In the genomic region with DNA sequence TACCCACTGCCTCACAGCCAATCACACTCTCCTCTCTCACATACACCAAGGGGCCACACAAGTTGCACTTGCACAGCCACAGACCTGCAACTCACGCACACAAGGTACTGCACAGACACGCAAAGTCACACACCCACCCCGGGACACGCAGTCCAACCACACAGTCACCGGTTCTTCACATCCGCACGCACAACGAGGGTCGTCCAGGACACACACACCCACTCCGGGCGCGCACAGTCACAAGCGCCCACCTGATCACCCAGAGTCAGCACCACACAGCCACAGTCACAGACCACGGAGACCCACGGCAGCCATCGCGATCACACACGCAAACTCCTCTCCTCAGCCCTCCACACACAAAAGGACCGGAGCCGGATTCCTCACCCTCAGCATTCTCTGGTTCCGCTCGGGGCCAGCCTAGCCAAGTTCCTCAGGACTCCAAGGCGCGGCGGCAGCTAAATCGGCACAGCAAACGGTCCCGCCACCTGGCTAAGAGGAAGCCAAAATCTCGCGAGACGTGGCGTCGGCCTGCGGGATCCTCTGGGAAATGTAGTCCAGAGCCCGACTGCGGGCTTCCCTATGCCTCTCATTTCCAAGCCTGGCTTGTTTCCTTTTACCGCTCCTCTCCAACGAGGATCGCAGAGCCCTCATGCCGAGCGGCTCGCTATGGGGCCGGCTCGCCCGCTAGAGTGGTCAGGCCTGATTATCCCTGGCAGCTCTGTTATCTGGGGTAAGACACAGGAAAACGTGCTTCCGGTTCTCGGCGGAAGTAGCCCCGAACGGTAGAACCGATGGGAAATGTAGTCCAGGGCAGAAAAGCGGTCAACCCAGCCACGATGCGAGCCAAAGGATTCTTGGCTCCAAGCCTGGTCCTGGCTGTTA, we compare ENCODE assay signal across 8 cellular contexts. TPM values are rescaled to one million over a fixed set of nuclear protein-coding genes. Genes with fewer than 3 reads are reported as not detected.
DNase-seq lines count a peak whose midpoint lies in the region; ATAC-seq and TF ChIP-seq lines count a peak whose summit lies in the region.

A gene (minus strand): TSS at position 467 of the 882 bp plus-strand sequence. CDS start 10,201 bp downstream, outside the sequence.

- H3F3A ChIP-seq in neural cell (ENCODE audit: insufficient read depth, low read length, poor library complexity, severe bottlenecking): no peaks in the 10 kb centered on the region

- H3K79me2 ChIP-seq in DND-41 (ENCODE audit: insufficient read depth, low read length) (peaks cover 64% of the 10 kb centered on the region), Karpas-422 (ENCODE audit: low read length) (peaks cover 35% of the 10 kb centered on the region), neural cell (replicated peaks; ENCODE audit: insufficient read depth, low read length) (no peaks in the 10 kb centered on the region)

- H2AFZ ChIP-seq in DND-41 (ENCODE audit: low read depth, low read length): peak within 1 kb of the TSS; percentile 93
- peak within 1 kb of the TSS; percentile 89 for H2AFZ ChIP-seq in Karpas-422 (ENCODE audit: low read length)
- H2AFZ ChIP-seq in neural cell (ENCODE audit: low read depth, low read length): peak within 1 kb of the TSS; percentile 94

- H3K4me3 Mint-ChIP-seq in stimulated activated naive CD8-positive, alpha-beta T cell treated with anti-CD3 and anti-CD28 coated beads, Interleukin-15, amount 100 ng/mL, for 72 hours: peak within 1 kb of the TSS; percentile 91 to 95

- TF ChIP-seq CTCF in DND-41 (IDR thresholded peaks at IDR 0.05; ENCODE audit: borderline replicate concordance, extremely low read depth, low read length, poor library complexity, severe bottlenecking) (no peak), fibroblast of villous mesenchyme (IDR thresholded peaks at IDR 0.05; ENCODE audit: insufficient read depth, low read depth, low read length) (no peak), neural cell (IDR thresholded peaks at IDR 0.05; ENCODE audit: poor library complexity, severe bottlenecking) (no peak)

- H3K4me1 Mint-ChIP-seq in stimulated activated naive CD8-positive, alpha-beta T cell treated with anti-CD3 and anti-CD28 coated beads, Interleukin-15, amount 100 ng/mL, for 72 hours: peaks cover 18% of the 10 kb centered on the region

- peaks cover 33% of the 10 kb centered on the region for H3K9me3 ChIP-seq in DND-41 (ENCODE audit: insufficient read depth, low read length, severe bottlenecking)
- H3K9me3 ChIP-seq in Karpas-422 (ENCODE audit: low read length): peaks cover 18% of the 10 kb centered on the region
- peaks cover 9% of the 10 kb centered on the region for H3K9me3 ChIP-seq in neural cell (ENCODE audit: low read length)

- H3K4me3 ChIP-seq in DND-41 (ENCODE audit: low read depth in 1 of 2, low read length in 2 of 2): peak within 1 kb of the TSS; percentile 42 to 78
- peak within 1 kb of the TSS; percentile 89 for H3K4me3 ChIP-seq in Karpas-422 (ENCODE audit: low read length)
- peak within 1 kb of the TSS; percentile 95 for H3K4me3 ChIP-seq in fibroblast of villous mesenchyme (ENCODE audit: low read depth, low read length)
- peak within 1 kb of the TSS; percentile 95 for H3K4me3 ChIP-seq in neural cell (ENCODE audit: low read length)

- H4K20me1 ChIP-seq in DND-41 (ENCODE audit: insufficient read depth, low read length) (no peaks in the 10 kb centered on the region), Karpas-422 (ENCODE audit: insufficient read depth, low read depth, low read length) (no peaks in the 10 kb centered on the region), neural cell (ENCODE audit: insufficient read depth) (no peaks in the 10 kb centered on the region)

- peaks cover 15 to 16% of the 10 kb centered on the region in 2 donors for H3K9me3 Mint-ChIP-seq in stimulated activated naive CD8-positive, alpha-beta T cell treated with anti-CD3 and anti-CD28 coated beads, Interleukin-15, amount 100 ng/mL, for 72 hours

- H3K9me2 ChIP-seq in Karpas-422 (replicated peaks; ENCODE audit: insufficient read depth, low read length) (no peaks in the 10 kb centered on the region), neural cell (ENCODE audit: insufficient read depth, low read length) (no peaks in the 10 kb centered on the region)

- peak; percentile 95 for DNase-seq in DND-41
- DNase-seq in Karpas-422: peak; percentile 98
- peak; percentile 94 for DNase-seq in RPMI8226
- peak; percentile 97 for DNase-seq in activated effector memory CD4-positive, alpha-beta T cell treated with anti-CD3 and anti-CD28 coated beads, Interleukin-2, amount 50 U/mL, for 16 hours
- peak; percentile 95 for DNase-seq in fibroblast of villous mesenchyme (ENCODE audit: low read depth)
- peak; percentile 93 to 94 for DNase-seq in stimulated activated naive CD8-positive, alpha-beta T cell treated with anti-CD3 and anti-CD28 coated beads, Interleukin-15, amount 100 ng/mL, for 72 hours

- no peak for TF ChIP-seq RAD21 in neural cell (conservative IDR thresholded peaks at IDR 0.05)

- H3K27me3 Mint-ChIP-seq in stimulated activated naive CD8-positive, alpha-beta T cell treated with anti-CD3 and anti-CD28 coated beads, Interleukin-15, amount 100 ng/mL, for 72 hours: no peaks in the 10 kb centered on the region

- peak within 1 kb of the TSS; percentile 93 to 98 for H3K27ac Mint-ChIP-seq in stimulated activated naive CD8-positive, alpha-beta T cell treated with anti-CD3 and anti-CD28 coated beads, Interleukin-15, amount 100 ng/mL, for 72 hours

- H3K36me3 ChIP-seq in DND-41 (ENCODE audit: insufficient read depth, low read length) (peaks cover 47% of the 10 kb centered on the region), Karpas-422 (ENCODE audit: insufficient read depth, low read length) (peaks cover 11% of the 10 kb centered on the region), neural cell (ENCODE audit: insufficient read depth, low read length) (no peaks in the 10 kb centered on the region)

- peak; percentile 19 for TF ChIP-seq EP300 in neural cell (conservative IDR thresholded peaks at IDR 0.05; ENCODE audit: poor library complexity, severe bottlenecking)

- H3K9ac ChIP-seq in DND-41 (ENCODE audit: low read depth, low read length) (peak within 1 kb of the TSS; percentile 68), Karpas-422 (ENCODE audit: low read length) (peak within 1 kb of the TSS; percentile 87), neural cell (ENCODE audit: low read length) (peak within 1 kb of the TSS; percentile 69)

- peaks cover 22% of the 10 kb centered on the region for H3K4me1 ChIP-seq in DND-41 (ENCODE audit: insufficient read depth, low read length)
- H3K4me1 ChIP-seq in Karpas-422 (ENCODE audit: low read length): peaks cover 8% of the 10 kb centered on the region; the same call in 1 of the 2 replicates

- H3K27ac ChIP-seq in DND-41 (ENCODE audit: low read length) (peak within 1 kb of the TSS; percentile 84), Karpas-422 (ENCODE audit: low read length) (peak within 1 kb of the TSS; percentile 31; the same call in 1 of the 2 replicates), neural cell (ENCODE audit: low read length) (peak within 1 kb of the TSS; percentile 56)

- ATAC-seq in DND-41 (ENCODE audit: insufficient read depth, low read depth) (peak; percentile 90), GM21825 (IDR thresholded peaks at IDR 0.05; ENCODE audit: unreplicated experiment) (peak; percentile 88)
- ATAC-seq in stimulated activated naive CD8-positive, alpha-beta T cell treated with anti-CD3 and anti-CD28 coated beads, Interleukin-15, amount 100 ng/mL, for 72 hours: peak; percentile 93

- H3K27me3 ChIP-seq in DND-41 (ENCODE audit: insufficient read depth, low read length, poor library complexity) (no peaks in the 10 kb centered on the region), Karpas-422 (ENCODE audit: low read length) (no peaks in the 10 kb centered on the region), neural cell (ENCODE audit: insufficient read depth, low read depth, low read length) (no peaks in the 10 kb centered on the region)

- H3K4me2 ChIP-seq in DND-41 (ENCODE audit: insufficient read depth, low read length) (peak within 1 kb of the TSS; percentile 86), Karpas-422 (ENCODE audit: low read depth, low read length, poor library complexity, severe bottlenecking) (peak within 1 kb of the TSS; percentile 71), neural cell (ENCODE audit: low read length) (peak within 1 kb of the TSS; percentile 96)

TF ChIP-seq in neural cell, 6 proteins besides CTCF, POLR2A, EP300 and RAD21:
- peak; percentile 100 for TF ChIP-seq MXI1 (conservative IDR thresholded peaks at IDR 0.05; ENCODE audit: poor library complexity, severe bottlenecking)
- TF ChIP-seq SMC3 (conservative IDR thresholded peaks at IDR 0.05; ENCODE audit: poor library complexity): peak; percentile 38
- TF ChIP-seq, protein P1, sequence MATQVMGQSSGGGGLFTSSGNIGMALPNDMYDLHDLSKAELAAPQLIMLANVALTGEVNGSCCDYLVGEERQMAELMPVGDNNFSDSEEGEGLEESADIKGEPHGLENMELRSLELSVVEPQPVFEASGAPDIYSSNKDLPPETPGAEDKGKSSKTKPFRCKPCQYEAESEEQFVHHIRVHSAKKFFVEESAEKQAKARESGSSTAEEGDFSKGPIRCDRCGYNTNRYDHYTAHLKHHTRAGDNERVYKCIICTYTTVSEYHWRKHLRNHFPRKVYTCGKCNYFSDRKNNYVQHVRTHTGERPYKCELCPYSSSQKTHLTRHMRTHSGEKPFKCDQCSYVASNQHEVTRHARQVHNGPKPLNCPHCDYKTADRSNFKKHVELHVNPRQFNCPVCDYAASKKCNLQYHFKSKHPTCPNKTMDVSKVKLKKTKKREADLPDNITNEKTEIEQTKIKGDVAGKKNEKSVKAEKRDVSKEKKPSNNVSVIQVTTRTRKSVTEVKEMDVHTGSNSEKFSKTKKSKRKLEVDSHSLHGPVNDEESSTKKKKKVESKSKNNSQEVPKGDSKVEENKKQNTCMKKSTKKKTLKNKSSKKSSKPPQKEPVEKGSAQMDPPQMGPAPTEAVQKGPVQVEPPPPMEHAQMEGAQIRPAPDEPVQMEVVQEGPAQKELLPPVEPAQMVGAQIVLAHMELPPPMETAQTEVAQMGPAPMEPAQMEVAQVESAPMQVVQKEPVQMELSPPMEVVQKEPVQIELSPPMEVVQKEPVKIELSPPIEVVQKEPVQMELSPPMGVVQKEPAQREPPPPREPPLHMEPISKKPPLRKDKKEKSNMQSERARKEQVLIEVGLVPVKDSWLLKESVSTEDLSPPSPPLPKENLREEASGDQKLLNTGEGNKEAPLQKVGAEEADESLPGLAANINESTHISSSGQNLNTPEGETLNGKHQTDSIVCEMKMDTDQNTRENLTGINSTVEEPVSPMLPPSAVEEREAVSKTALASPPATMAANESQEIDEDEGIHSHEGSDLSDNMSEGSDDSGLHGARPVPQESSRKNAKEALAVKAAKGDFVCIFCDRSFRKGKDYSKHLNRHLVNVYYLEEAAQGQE (IDR thresholded peaks at IDR 0.05; ENCODE audit: borderline replicate concordance): no peak

RNA-seq across cellular contexts. Expression of the gene that starts here (rescaled TPM):
- 0.97 and 2.7 TPM in 2 replicates for total RNA-seq in Karpas-422 (2014; rRNA removed; shearing (Covaris generic); ENCODE audit: low replicate concordance)
- total RNA-seq in fibroblast of villous mesenchyme: 3.2 and 3.9 TPM in 2 replicates
- 0.84 and 1.0 TPM in 2 replicates for polyA plus RNA-seq in neural cell
- polyA minus RNA-seq in neural cell: 6.4 and 7.1 TPM in 2 replicates

Comparison
In these comparisons a context has a peak if more than half of its experiments do, and no peak if none do; other contexts are left out.
1. Peak in every context shown above with its lines: DNase-seq, ATAC-seq, H3K4me3 ChIP-seq and H3K27ac ChIP-seq.
2. H3K27ac ChIP-seq: peak in every context shown above with its lines; median percentile 84 in DND-41; 56 in neural cell; 31 in Karpas-422.